8 cellular contexts compared by ENCODE assay signal in the genomic region with DNA sequence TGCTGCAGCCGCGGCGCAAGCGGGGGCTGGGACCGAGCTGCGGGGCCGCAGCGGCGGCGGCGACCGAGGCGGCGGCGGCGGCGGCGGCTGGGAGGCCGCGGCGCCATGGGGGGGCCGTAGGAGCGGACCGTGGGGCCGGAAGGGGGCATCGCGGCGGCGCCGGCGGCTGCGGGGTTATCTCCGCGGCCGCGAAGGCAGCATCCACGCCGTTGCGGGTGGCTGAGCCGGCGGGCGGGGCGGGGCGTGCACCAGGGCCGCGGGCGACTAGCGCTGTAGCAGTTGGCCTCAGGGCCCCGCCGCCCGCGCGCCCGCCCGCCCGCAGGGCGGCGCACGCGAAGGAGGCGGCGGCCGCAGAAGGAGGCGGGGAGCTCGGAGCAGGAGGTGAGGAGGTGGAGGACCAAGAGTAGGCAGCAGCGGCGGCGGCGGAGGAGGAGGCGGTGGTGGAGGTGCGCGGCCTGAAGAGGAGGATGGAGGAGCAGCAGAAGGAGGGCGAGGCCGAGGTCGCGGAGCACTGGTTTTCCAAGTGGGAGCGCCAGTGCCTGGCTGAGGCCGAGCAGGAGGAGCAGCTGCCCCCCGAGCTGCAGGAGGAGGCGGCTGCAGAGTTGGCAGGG.
DNase-seq lines count a peak whose midpoint lies in the region; ATAC-seq and TF ChIP-seq lines count a peak whose summit lies in the region.

No MANE protein-coding gene starts in this region.

- no peaks in the 10 kb centered on the region for H3K9me3 ChIP-seq in H9 (ENCODE audit: control insufficient read depth, low read depth, low read length)
- no peaks in the 10 kb centered on the region for H3K9me3 ChIP-seq in mesenchymal stem cell (ENCODE audit: control insufficient read depth, low read length)
- H3K9me3 ChIP-seq in tibial artery = no peaks in the 10 kb centered on the region

- no peaks in the 10 kb centered on the region for H4K20me1 ChIP-seq in H9 (ENCODE audit: control insufficient read depth, insufficient read depth, insufficient read length)

- peaks cover 3% of the 10 kb centered on the region; the same call in 1 of the 2 replicates for H3K4me1 ChIP-seq in H9 (ENCODE audit: insufficient read depth, low read length)
- peaks cover 5% of the 10 kb centered on the region for H3K4me1 ChIP-seq in mesenchymal stem cell (ENCODE audit: control insufficient read depth, insufficient read depth, low read depth, low read length)
- peaks cover 0 to 9% (median 5%) of the 10 kb centered on the region in 4 donors for H3K4me1 ChIP-seq in tibial artery

- H3K18ac ChIP-seq in H9 (ENCODE audit: insufficient read length, low read depth, low read length) (no peak overlapping the region), mesenchymal stem cell (ENCODE audit: low read depth in 1 of 2, low read length in 2 of 2) (no peak overlapping the region)

- no peak overlapping the region for H4K5ac ChIP-seq in H9 (ENCODE audit: insufficient read length, low read depth, low read length)

- H4K8ac ChIP-seq in H9 (replicated peaks; ENCODE audit: insufficient read length, low read depth, low read length) (no peak overlapping the region), mesenchymal stem cell (ENCODE audit: low read length) (no peak overlapping the region)

- H3K79me2 ChIP-seq in H9 (ENCODE audit: insufficient read depth, low read length) = no peaks in the 10 kb centered on the region

- H3K23me2 ChIP-seq in H9 (ENCODE audit: insufficient read length, low read depth, low read length, poor library complexity, severe bottlenecking) = peaks cover 8% of the 10 kb centered on the region

- no peak overlapping the region for H2AK5ac ChIP-seq in H9 (ENCODE audit: insufficient read length, low read length)
- no peak overlapping the region for H2AK5ac ChIP-seq in mesenchymal stem cell (ENCODE audit: low read length, severe bottlenecking)

- no peaks in the 10 kb centered on the region for H3K36me3 ChIP-seq in mesenchymal stem cell (ENCODE audit: control insufficient read depth in 1 of 2, insufficient read depth in 2 of 2, low read depth in 1 of 2, low read length in 2 of 2)
- no peaks in the 10 kb centered on the region for H3K36me3 ChIP-seq in tibial artery

- peak overlapping the region; percentile 68 to 78 for H3K4me3 Mint-ChIP-seq in H9

- H3K27ac Mint-ChIP-seq in H9 = peak overlapping the region in 1 of 3 experiments; percentile 80; a peak in 1 of 7 replicates

- H3K4ac ChIP-seq in H9 (ENCODE audit: low read depth, low read length) (no peak overlapping the region), mesenchymal stem cell (ENCODE audit: low read depth in 1 of 2, low read length in 2 of 2) (no peak overlapping the region)

- H2BK5ac ChIP-seq in H9 (ENCODE audit: insufficient read length, low read length) = no peak overlapping the region
- no peak overlapping the region for H2BK5ac ChIP-seq in mesenchymal stem cell (ENCODE audit: low read depth, low read length, poor library complexity, severe bottlenecking)

- H3K79me1 ChIP-seq in H9 (ENCODE audit: insufficient read depth, low read depth, low read length, poor library complexity, severe bottlenecking) (no peaks in the 10 kb centered on the region), mesenchymal stem cell (replicated peaks; ENCODE audit: low read length, poor library complexity, severe bottlenecking) (no peaks in the 10 kb centered on the region)

- H2BK20ac ChIP-seq in H9 (ENCODE audit: low read depth, low read length, poor library complexity, severe bottlenecking) = no peak overlapping the region

- no peaks in the 10 kb centered on the region; a peak in 1 of 7 replicates for H3K36me3 Mint-ChIP-seq in H9 (ENCODE audit: insufficient read depth in 1 of 3, low read depth in 3 of 3)

- peaks cover 23% of the 10 kb centered on the region for H3K27me3 Mint-ChIP-seq in H9 (ENCODE audit: low read depth)

- H4K91ac ChIP-seq in H9 (ENCODE audit: insufficient read length, low read depth, low read length) (no peak overlapping the region), mesenchymal stem cell (ENCODE audit: low read length) (no peak overlapping the region)

- H2AFZ ChIP-seq in H9 (ENCODE audit: low read length) = no peak overlapping the region
- H2AFZ ChIP-seq in mesenchymal stem cell (ENCODE audit: low read depth, low read length) = peak overlapping the region; percentile 51

- peaks cover 25 to 31% of the 10 kb centered on the region in 2 experiments for H3K4me1 Mint-ChIP-seq in H9

- peak overlapping the region; percentile 69 for H3K4me2 ChIP-seq in H9 (ENCODE audit: insufficient read depth, insufficient read length, low read length)
- H3K4me2 ChIP-seq in mesenchymal stem cell (ENCODE audit: low read length, poor library complexity, severe bottlenecking) = peak overlapping the region; percentile 72

- no peak overlapping the region; the same call in 1 of the 2 replicates for H3K14ac ChIP-seq in H9 (ENCODE audit: insufficient read depth, low read length)
- no peak overlapping the region for H3K14ac ChIP-seq in mesenchymal stem cell (ENCODE audit: low read length in 2 of 2)

- H3K27me3 ChIP-seq in H9 (ENCODE audit: insufficient read depth, low read length) = no peaks in the 10 kb centered on the region
- H3K27me3 ChIP-seq in mesenchymal stem cell (ENCODE audit: control insufficient read depth in 1 of 2, insufficient read depth in 1 of 2, low read length in 2 of 2) = peaks cover 11 to 24% of the 10 kb centered on the region in 2 experiments
- H3K27me3 ChIP-seq in tibial artery = no peaks in the 10 kb centered on the region

- WGBS in H9 (ENCODE audit: extremely low coverage, insufficient read length, low lambda C conversion rate) = no CpG with 5 or more reads among the region's 80 CpGs
- WGBS in mesenchymal stem cell = 0% methylated on average over 1 of the region's 80 CpGs

- H3K56ac ChIP-seq in H9 (ENCODE audit: insufficient read length, low read depth, low read length) = no peak overlapping the region

- no peak overlapping the region for H3T11ph ChIP-seq in H9 (ENCODE audit: low read length)

- H2BK12ac ChIP-seq in H9 (ENCODE audit: insufficient read length, low read depth, low read length) = no peak overlapping the region
- no peak overlapping the region for H2BK12ac ChIP-seq in mesenchymal stem cell (ENCODE audit: low read length in 2 of 2)

- H3K27ac ChIP-seq in H9 (ENCODE audit: insufficient read length, low read depth, low read length) = no peak overlapping the region
- peak overlapping the region in 1 of 2 donors; percentile 31 for H3K27ac ChIP-seq in coronary artery
- no peak overlapping the region for H3K27ac ChIP-seq in mesenchymal stem cell (ENCODE audit: low read length, poor library complexity, severe bottlenecking)
- no peak overlapping the region for H3K27ac ChIP-seq in tibial artery

- H2BK120ac ChIP-seq in H9 (ENCODE audit: low read depth, low read length, poor library complexity, severe bottlenecking) (no peak overlapping the region), mesenchymal stem cell (ENCODE audit: low read depth, low read length) (no peak overlapping the region)

- DNase-seq in DMS53 (lab: John Stamatoyannopoulos, UW) = peak; percentile 80
- DNase-seq in H9 = peak; percentile 58
- DNase-seq in T-helper 1 cell = peak in 4 of 5 donors; percentile 1 to 12 (median 7)
- DNase-seq in coronary artery (ENCODE audit: low spot score) = no peak
- no peak for DNase-seq in mesenchymal stem cell
- DNase-seq in tibial artery = peak in 1 of 2 donors; percentile 60
- no peak for DNase-seq in amniotic stem cell (lab: John Stamatoyannopoulos, UW)

- TF ChIP-seq CTCF in H9 (conservative IDR thresholded peaks at IDR 0.05) = peak; percentile 20; the same call in 2 of the 3 replicates
- no peak for TF ChIP-seq CTCF in coronary artery (IDR thresholded peaks at IDR 0.05)
- TF ChIP-seq CTCF in tibial artery (IDR thresholded peaks at IDR 0.05) = no peak

- no peak overlapping the region for H2BK15ac ChIP-seq in H9 (ENCODE audit: low read depth, low read length)
- H2BK15ac ChIP-seq in mesenchymal stem cell (ENCODE audit: low read depth, poor library complexity, severe bottlenecking) = no peak overlapping the region

- H3K23ac ChIP-seq in H9 (ENCODE audit: insufficient read length, low read depth, low read length) = no peak overlapping the region
- no peak overlapping the region for H3K23ac ChIP-seq in mesenchymal stem cell (ENCODE audit: low read length in 2 of 2)

- no peak for ATAC-seq in esophagus mucosa

- H3K9ac ChIP-seq in H9 (ENCODE audit: extremely low read depth, insufficient read length, low read length) (no peak overlapping the region), mesenchymal stem cell (ENCODE audit: low read length) (no peak overlapping the region)

- no peaks in the 10 kb centered on the region for H3K9me3 Mint-ChIP-seq in H9

- intact Hi-C loops in tibial artery (cut with DNase I; ENCODE audit: low total_unique reads) = no loop called here

- H3K4me3 ChIP-seq in coronary artery = peak overlapping the region; percentile 70
- H3K4me3 ChIP-seq in mesenchymal stem cell (ENCODE audit: insufficient read depth in 1 of 2, low read depth in 1 of 2, low read length in 2 of 2) = peak overlapping the region; percentile 56 to 71
- peak overlapping the region; percentile 48 to 56 for H3K4me3 ChIP-seq in tibial artery

Comparison
In these comparisons a context has a peak if more than half of its experiments do, and no peak if none do; other contexts are left out.
1. DNase-seq: peak in DMS53 (single experiment), H9 (single experiment) and T-helper 1 cell (4 of 5); none in coronary artery (single experiment), mesenchymal stem cell (single experiment) and amniotic stem cell (single experiment).
2. Peak in every context shown above with its lines, with median percentiles within 50 percentile points of each other: H3K4me3 ChIP-seq.